ENCODE assay signal across 10 cellular contexts in genomic region chr5:143354025-143354424, GRCh38. TPM values are rescaled to one million over a fixed set of nuclear protein-coding genes. Genes with fewer than 3 reads are reported as not detected.
DNase-seq lines count a peak whose midpoint lies in the region; ATAC-seq and TF ChIP-seq lines count a peak whose summit lies in the region.
"Had no signal": no experiment of that assay in that cellular context is flagged by ENCODE, and none has a peak within 500 bp of the region (broad histone marks: within the 10 kb centered on the region; RNA-seq: fewer than 3 reads in every experiment).

No MANE protein-coding gene starts in this region.

- no peaks in the 10 kb centered on the region for H3K9me3 ChIP-seq in left ventricle myocardium inferior (replicated peaks)
- H3K9me3 ChIP-seq in right atrium auricular region, result no peaks in the 10 kb centered on the region
- H3K9me3 ChIP-seq in SJSA1 (replicated peaks), result no peaks in the 10 kb centered on the region
- no peaks in the 10 kb centered on the region for H3K9me3 ChIP-seq in upper lobe of left lung
- H3K9me3 ChIP-seq in PC-9 (ENCODE audit: insufficient read depth, low read depth), result no peaks in the 10 kb centered on the region

- TF ChIP-seq EP300 in upper lobe of left lung (IDR thresholded peaks at IDR 0.05), result no peak

- no peaks in the 10 kb centered on the region; the same call in 1 of the 2 replicates for H4K20me1 ChIP-seq in PC-9 (ENCODE audit: insufficient read depth)

- CTCF ChIA-PET in PC-9 (lab: Charles Lee), result interaction anchor here (0.6 kb wide), 1 partner anchor 39 kb away, joined by 3 read pairs; no protein-coding TSS in a partner anchor

- H3F3A ChIP-seq in PC-9 (ENCODE audit: insufficient read depth, low read depth), result no peaks in the 10 kb centered on the region

- no peaks in the 10 kb centered on the region for H3K9me2 ChIP-seq in PC-9 (ENCODE audit: insufficient read depth)

- peaks cover 92% of the 10 kb centered on the region for H3K4me1 ChIP-seq in left ventricle myocardium inferior
- peaks cover 0 to 64% of the 10 kb centered on the region in 2 donors for H3K4me1 ChIP-seq in right atrium auricular region
- peaks cover 60% of the 10 kb centered on the region for H3K4me1 ChIP-seq in SJSA1 (replicated peaks)
- peaks cover 71 to 83% (median 79%) of the 10 kb centered on the region in 4 donors for H3K4me1 ChIP-seq in upper lobe of left lung
- H3K4me1 ChIP-seq in PC-9 (replicated peaks; ENCODE audit: insufficient read depth), result peaks cover 34% of the 10 kb centered on the region

- no peak overlapping the region for H3K4me3 ChIP-seq in left ventricle myocardium inferior
- H3K4me3 ChIP-seq in right atrium auricular region, result no peak overlapping the region
- no peak overlapping the region for H3K4me3 ChIP-seq in SJSA1
- H3K4me3 ChIP-seq in fibroblast of the aortic adventitia (ENCODE audit: low read depth, low read length), result no peak overlapping the region
- peak overlapping the region in 1 of 4 donors; percentile 1 for H3K4me3 ChIP-seq in upper lobe of left lung
- H3K4me3 ChIP-seq in PC-9, result no peak overlapping the region

- H3K27ac ChIP-seq in left ventricle myocardium inferior (replicated peaks), result peak overlapping the region; percentile 13
- H3K27ac ChIP-seq in right atrium auricular region, result no peak overlapping the region
- H3K27ac ChIP-seq in SJSA1, result peak overlapping the region; percentile 12; the same call in 1 of the 2 replicates
- H3K27ac ChIP-seq in upper lobe of left lung, result peak overlapping the region in 3 of 4 donors; percentile 9 to 71 (median 30)
- no peak overlapping the region for H3K27ac ChIP-seq in PC-9

- no peak for ATAC-seq in upper lobe of left lung (ENCODE audit: low FRiP score in 2 of 2)
- no peak for ATAC-seq in HG03095 (IDR thresholded peaks at IDR 0.05; ENCODE audit: unreplicated experiment)

- TF ChIP-seq CTCF in left ventricle myocardium inferior (IDR thresholded peaks at IDR 0.05; ENCODE audit: borderline replicate concordance) (no peak), right atrium auricular region (IDR thresholded peaks at IDR 0.05) (no peak), fibroblast of the aortic adventitia (IDR thresholded peaks at IDR 0.05; ENCODE audit: insufficient read depth, low read length) (no peak), upper lobe of left lung (IDR thresholded peaks at IDR 0.05) (no peak), PC-9 (conservative IDR thresholded peaks at IDR 0.05) (no peak)

- no peak overlapping the region for H2AFZ ChIP-seq in PC-9

- no TSS peak for BruUV-seq in PC-9 (replicated peaks; lab: Mats Ljungman, UMichigan)

- intact Hi-C loops in left ventricle myocardium inferior (cut with micrococcal nuclease) (no loop called here), PC-9 (cut with micrococcal nuclease; ENCODE audit: unreplicated experiment) (loop anchor here (2.0 kb wide), 1 partner anchor 23 kb away; no protein-coding TSS in a partner anchor)

- no peak for TF ChIP-seq POLR2A in upper lobe of left lung (IDR thresholded peaks at IDR 0.05)

- peaks cover 63% of the 10 kb centered on the region for H3K79me2 ChIP-seq in PC-9 (ENCODE audit: low read depth)

- H3K4me2 ChIP-seq in PC-9, result no peak overlapping the region

- WGBS in upper lobe of left lung, 2 donors, result 20 to 32% methylated on average over 3 of the region's 3 CpGs

- DNase-seq in left ventricle myocardium inferior, result no peak
- no peak for DNase-seq in right atrium auricular region (ENCODE audit: low spot score)
- DNase-seq in SJSA1 (ENCODE audit: low read depth in 1 of 2, low spot score in 2 of 2), result no peak
- DNase-seq in fibroblast of the aortic adventitia (ENCODE audit: low read depth), result peak; percentile 46
- no peak for DNase-seq in upper lobe of left lung
- no peak for DNase-seq in PC-9
- DNase-seq in SHP77 (lab: John Stamatoyannopoulos, UW), result no peak
- DNase-seq: activated CD4-positive, alpha-beta T cell treated with anti-CD3 and anti-CD28 coated beads, Interleukin-2, amount 50 U/mL, for 48 hours; effector CD4-positive, alpha-beta T cell had no signal

- H3K36me3 ChIP-seq in left ventricle myocardium inferior, result no peaks in the 10 kb centered on the region
- no peaks in the 10 kb centered on the region for H3K36me3 ChIP-seq in right atrium auricular region
- peaks cover 37% of the 10 kb centered on the region for H3K36me3 ChIP-seq in SJSA1
- no peaks in the 10 kb centered on the region for H3K36me3 ChIP-seq in upper lobe of left lung
- no peaks in the 10 kb centered on the region for H3K36me3 ChIP-seq in PC-9 (ENCODE audit: low read depth)

- POLR2A ChIA-PET in PC-9 (lab: Charles Lee; ENCODE audit: unreplicated experiment), result no interaction called here

- H3K27me3 ChIP-seq in left ventricle myocardium inferior (ENCODE audit: low read depth) (no peaks in the 10 kb centered on the region), right atrium auricular region (no peaks in the 10 kb centered on the region), SJSA1 (replicated peaks) (no peaks in the 10 kb centered on the region), upper lobe of left lung (no peaks in the 10 kb centered on the region), PC-9 (ENCODE audit: insufficient read depth, low read depth) (no peaks in the 10 kb centered on the region)

RNA-seq across cellular contexts. Expression of gene NR3C1, which starts 49.5 kb away (rescaled TPM):
- total RNA-seq in left ventricle myocardium inferior (44.9 TPM), right atrium auricular region (10 to 100 TPM; 30.3 to 38.9 TPM), fibroblast of the aortic adventitia (ENCODE audit: low replicate concordance) (132 and 147 TPM in 2 replicates), upper lobe of left lung (100 to 1,000 TPM in 1 of 6 donors, 10 to 100 TPM in 5; 44.5 to 101 (median 72.7) TPM), PC-9 (2021) (48.8 and 52.8 TPM in 2 replicates)
- 76.3 and 86.5 TPM in 2 replicates for total RNA-seq in SJSA1 (2014; rRNA removed; shearing (Covaris generic))

Comparison
In these comparisons a context has a peak if more than half of its experiments do, and no peak if none do; other contexts are left out.
1. H3K27ac ChIP-seq: peak in left ventricle myocardium inferior (single experiment), SJSA1 (single experiment) and upper lobe of left lung (3 of 4); none in right atrium auricular region (0 of 2) and PC-9 (single experiment).